8 cellular contexts compared by ENCODE assay signal in genomic region chr22:31083377-31083768, GRCh38. TPM values are rescaled to one million over a fixed set of nuclear protein-coding genes. Genes with fewer than 3 reads are reported as not detected.
DNase-seq lines count a peak whose midpoint lies in the region; ATAC-seq, FAIRE-seq and TF ChIP-seq lines count a peak whose summit lies in the region.

No MANE protein-coding gene starts in this region.

- H3K27me3 Mint-ChIP-seq in stimulated activated naive CD8-positive, alpha-beta T cell treated with anti-CD3 and anti-CD28 coated beads, Interleukin-15, Interleukin-2, amounts not matched to agents 100 ng/mL and 50 ng/mL, for 24 hours = no peaks in the 10 kb centered on the region
- no peaks in the 10 kb centered on the region for H3K27me3 Mint-ChIP-seq in activated naive CD8-positive, alpha-beta T cell

- H3K27me3 ChIP-seq in lower lobe of right lung (ENCODE audit: low read depth) = no peaks in the 10 kb centered on the region
- no peaks in the 10 kb centered on the region for H3K27me3 ChIP-seq in aorta (ENCODE audit: control insufficient read depth in 1 of 2, insufficient read depth in 2 of 2, low read length in 1 of 2)

- H3K27ac Mint-ChIP-seq in stimulated activated naive CD8-positive, alpha-beta T cell treated with anti-CD3 and anti-CD28 coated beads, Interleukin-15, Interleukin-2, amounts not matched to agents 100 ng/mL and 50 ng/mL, for 24 hours = no peak overlapping the region
- H3K27ac Mint-ChIP-seq in activated naive CD8-positive, alpha-beta T cell = peak overlapping the region; percentile 28

- 7 to 12% methylated on average over 3 of the region's 3 CpGs for WGBS in aorta, 2 donors

- no peaks in the 10 kb centered on the region for H3K9me3 Mint-ChIP-seq in stimulated activated naive CD8-positive, alpha-beta T cell treated with anti-CD3 and anti-CD28 coated beads, Interleukin-15, Interleukin-2, amounts not matched to agents 100 ng/mL and 50 ng/mL, for 24 hours
- H3K9me3 Mint-ChIP-seq in activated naive CD8-positive, alpha-beta T cell (ENCODE audit: low read depth) = no peaks in the 10 kb centered on the region

- peaks cover 63% of the 10 kb centered on the region for H3K4me1 ChIP-seq in lower lobe of right lung
- H3K4me1 ChIP-seq in aorta (ENCODE audit: control insufficient read depth in 1 of 2, insufficient read depth in 2 of 2, low read length in 2 of 2) = no peaks in the 10 kb centered on the region

- peaks cover 39% of the 10 kb centered on the region for H3K4me1 Mint-ChIP-seq in stimulated activated naive CD8-positive, alpha-beta T cell treated with anti-CD3 and anti-CD28 coated beads, Interleukin-15, Interleukin-2, amounts not matched to agents 100 ng/mL and 50 ng/mL, for 24 hours (ENCODE audit: low read depth)
- peaks cover 34% of the 10 kb centered on the region for H3K4me1 Mint-ChIP-seq in activated naive CD8-positive, alpha-beta T cell (ENCODE audit: low read depth)

- H3K4me3 ChIP-seq in lower lobe of right lung = peak overlapping the region; percentile 96
- H3K4me3 ChIP-seq in aorta (ENCODE audit: low read length in 2 of 2) = peak overlapping the region; percentile 87 to 89

- peak overlapping the region; percentile 92 for H3K4me3 Mint-ChIP-seq in stimulated activated naive CD8-positive, alpha-beta T cell treated with anti-CD3 and anti-CD28 coated beads, Interleukin-15, Interleukin-2, amounts not matched to agents 100 ng/mL and 50 ng/mL, for 24 hours
- peak overlapping the region; percentile 94 for H3K4me3 Mint-ChIP-seq in activated naive CD8-positive, alpha-beta T cell

- no peaks in the 10 kb centered on the region for H3K9me3 ChIP-seq in lower lobe of right lung
- H3K9me3 ChIP-seq in aorta (ENCODE audit: control insufficient read depth, low read length) = no peaks in the 10 kb centered on the region

- FAIRE-seq in urothelium cell line (lab: Jason Lieb, UNC) = no peak

- H3K36me3 Mint-ChIP-seq in stimulated activated naive CD8-positive, alpha-beta T cell treated with anti-CD3 and anti-CD28 coated beads, Interleukin-15, Interleukin-2, amounts not matched to agents 100 ng/mL and 50 ng/mL, for 24 hours (ENCODE audit: low read depth) = peaks cover 3% of the 10 kb centered on the region
- no peaks in the 10 kb centered on the region for H3K36me3 Mint-ChIP-seq in activated naive CD8-positive, alpha-beta T cell

- intact Hi-C loops in lower lobe of right lung (cut with DNase I) = loop anchor here (10.0 kb wide), 1 partner anchor 139 kb away; no protein-coding TSS in a partner anchor
- intact Hi-C loops in aorta (cut with DNase I) = loop anchor here (2.0 to 10.0 kb wide), 5 partner anchors 39 to 449 kb away; partner anchors contain the start of genes MORC2 (in 2 of the 2), TUG1 (in 2 of the 2) and SLC35E4 (in 1 of the 2)

- no peak for DNase-seq in stimulated activated naive CD8-positive, alpha-beta T cell treated with anti-CD3 and anti-CD28 coated beads, Interleukin-15, Interleukin-2, amounts not matched to agents 100 U/mL and 50 U/mL, for 24 hours
- DNase-seq in lower lobe of right lung (no peak), aorta (peak in 1 of 2 donors; percentile 54), MV-4-11 (lab: John Stamatoyannopoulos, UW) (no peak), NCI-H1694 (lab: John Stamatoyannopoulos, UW) (no peak), urothelium cell line (ENCODE audit: low spot score) (no peak)

- ATAC-seq in stimulated activated naive CD8-positive, alpha-beta T cell treated with anti-CD3 and anti-CD28 coated beads, Interleukin-15, Interleukin-2, amounts not matched to agents 100 U/mL and 50 U/mL, for 24 hours = no peak
- ATAC-seq in lower lobe of right lung (no peak), aorta (ENCODE audit: low FRiP score) (no peak)

- H3K27ac ChIP-seq in lower lobe of right lung = peak overlapping the region; percentile 98
- H3K27ac ChIP-seq in aorta (ENCODE audit: low read depth in 1 of 2, low read length in 2 of 2) = peak overlapping the region; percentile 30 to 85

- H3K36me3 ChIP-seq in lower lobe of right lung (peaks cover 8% of the 10 kb centered on the region), aorta (ENCODE audit: control insufficient read depth in 1 of 2, insufficient read depth in 2 of 2, low read length in 1 of 2) (peaks cover 3 to 4% of the 10 kb centered on the region in 2 donors)

- TF ChIP-seq CTCF in lower lobe of right lung (IDR thresholded peaks at IDR 0.05) = no peak

RNA-seq across cellular contexts. Expression of gene SMTN, which starts 2.3 kb away (rescaled TPM):
- 44.8 TPM for total RNA-seq in lower lobe of right lung
- 1,000 to 10,000 TPM in 1 of 2 donors, 100 to 1,000 TPM in 1; 588 to 1,240 TPM for total RNA-seq in aorta
- polyA plus RNA-seq in aorta = 100 to 1,000 TPM in 1 of 2 donors, 10 to 100 TPM in 1; 97.7 to 554 TPM

RNA-seq across cellular contexts. Expression of gene SELENOM, which starts 24.0 kb away (rescaled TPM):
- total RNA-seq in lower lobe of right lung (86.8 TPM), aorta (100 to 1,000 TPM; 368 to 526 TPM)
- polyA plus RNA-seq in aorta = 1,000 to 10,000 TPM in 1 of 2 donors, 100 to 1,000 TPM in 1; 806 to 1,228 TPM

RNA-seq across cellular contexts. Expression of gene INPP5J, which starts 39.4 kb away (rescaled TPM):
- 4.6 TPM for total RNA-seq in lower lobe of right lung
- 1 to 10 TPM; 2.4 to 3.3 TPM for total RNA-seq in aorta
- polyA plus RNA-seq in aorta = 1 to 10 TPM; 7.6 to 8.3 TPM

RNA-seq across cellular contexts. Expression of gene PLA2G3, which starts 56.9 kb away (rescaled TPM):
- total RNA-seq in lower lobe of right lung (5.0 TPM), aorta (not detected)
- polyA plus RNA-seq in aorta = under 1 TPM in 1 of 2 donors, not detected in 1; 0.33 TPM

Comparison
In these comparisons a context has a peak if more than half of its experiments do, and no peak if none do; other contexts are left out.
1. RNA of gene SMTN, which starts 2.3 kb away (total RNA-seq): 588 to 1,240 TPM in aorta; 44.8 TPM in lower lobe of right lung (single experiment); every median in the first group is over 10 times any median in the second.